In genomic region chr12:123061806-123062205, GRCh38 we compare ENCODE assay signal across 22 cellular contexts.
DNase-seq lines count a peak whose midpoint lies in the region; ATAC-seq and TF ChIP-seq lines count a peak whose summit lies in the region.
"Had no signal": no experiment of that assay in that cellular context is flagged by ENCODE, and none has a peak within 500 bp of the region (broad histone marks: within the 10 kb centered on the region; RNA-seq: fewer than 3 reads in every experiment).

No MANE protein-coding gene starts in this region.

- POLR2A ChIA-PET in activated CD4-positive, alpha-beta T cell treated with anti-CD3 and anti-CD28 coated beads for 36 hours (lab: Charles Lee), result interaction anchor here (0.6 kb wide), 1 partner anchor 16 kb away, joined by 3 read pairs; no protein-coding TSS in a partner anchor

- H3K4me3 ChIP-seq in skeletal muscle tissue (ENCODE audit: low read length in 3 of 3), result no peak overlapping the region
- H3K4me3 ChIP-seq: MG63, skin epidermis, uterus had no signal

- no peak for DNase-seq in activated CD4-positive, alpha-beta T cell treated with anti-CD3 and anti-CD28 coated beads for 36 hours
- DNase-seq in activated CD4-positive, alpha-beta T cell treated with anti-CD3 and anti-CD28 coated beads, Interleukin-2, amount 10 ng/mL, durations not matched to agents 24 days and 14 days, result no peak
- DNase-seq in NCI-H69 (lab: John Stamatoyannopoulos, UW) (peak; percentile 79), glutamatergic neuron (no peak), NCI-H524 treated with DMSO at 0.1 percent for 48 hours (lab: John Stamatoyannopoulos, UW) (no peak), GDM1 (lab: John Stamatoyannopoulos, UW) (no peak), NCI-H187 treated with DMSO at 0.1 percent for 48 hours (lab: John Stamatoyannopoulos, UW) (no peak)
- DNase-seq: activated CD4-positive, alpha-beta T cell treated with anti-CD3 and anti-CD28 coated beads, Interleukin-2, amount 50 U/mL, for 1 hour; activated CD8-positive, alpha-beta memory T cell treated with anti-CD3 and anti-CD28 coated beads, Interleukin-2, amount 50 U/mL, for 4 hours; cerebellar nuclear complex; DMS53; HFFc6; mesendoderm; MG63; NCI-H1436 treated with DMSO at 0.1 percent for 48 hours; stimulated activated CD4-positive, alpha-beta T cell treated with anti-CD3 and anti-CD28 coated beads, Interleukin-2, amount 100 ng/mL, for 48 hours; uterus had no signal

- H3K9me3 ChIP-seq in skeletal muscle tissue (ENCODE audit: control insufficient read depth in 3 of 3, low read length in 3 of 3), result no peaks in the 10 kb centered on the region
- H3K9me3 ChIP-seq: MG63, uterus had no signal

- ATAC-seq in activated CD4-positive, alpha-beta T cell treated with anti-CD3 and anti-CD28 coated beads for 36 hours, result no peak
- ATAC-seq: naive thymus-derived CD8-positive, alpha-beta T cell had no signal

- CTCF ChIA-PET in activated CD4-positive, alpha-beta T cell treated with anti-CD3 and anti-CD28 coated beads for 36 hours (lab: Charles Lee), result interaction anchor here (0.5 to 0.7 kb wide), 2 partner anchors 14 to 87 kb away, joined by 3 to 4 read pairs; no protein-coding TSS in a partner anchor

- H3K4me1 Mint-ChIP-seq in activated CD4-positive, alpha-beta T cell treated with anti-CD3 and anti-CD28 coated beads for 36 hours, result peaks cover 36% of the 10 kb centered on the region
- peaks cover 26% of the 10 kb centered on the region for H3K4me1 Mint-ChIP-seq in activated CD4-positive, alpha-beta T cell treated with anti-CD3 and anti-CD28 coated beads, Interleukin-2, amount 10 ng/mL, durations not matched to agents 24 days and 14 days
- H3K4me1 Mint-ChIP-seq in glutamatergic neuron (ENCODE audit: low read depth, unreplicated experiment), result peaks cover 47% of the 10 kb centered on the region

- peak overlapping the region; percentile 52 to 90 (median 85) for H3K9ac ChIP-seq in skeletal muscle tissue (ENCODE audit: low read depth in 1 of 3, low read length in 3 of 3)
- H3K9ac ChIP-seq: parathyroid adenoma had no signal

- H3K27ac Mint-ChIP-seq in activated CD4-positive, alpha-beta T cell treated with anti-CD3 and anti-CD28 coated beads for 36 hours, result peak overlapping the region; percentile 35
- no peak overlapping the region for H3K27ac Mint-ChIP-seq in activated CD4-positive, alpha-beta T cell treated with anti-CD3 and anti-CD28 coated beads, Interleukin-2, amount 10 ng/mL, durations not matched to agents 24 days and 14 days
- peak overlapping the region; percentile 19 for H3K27ac Mint-ChIP-seq in glutamatergic neuron (ENCODE audit: unreplicated experiment)

- no peaks in the 10 kb centered on the region for H3K27me3 Mint-ChIP-seq in activated CD4-positive, alpha-beta T cell treated with anti-CD3 and anti-CD28 coated beads for 36 hours
- H3K27me3 Mint-ChIP-seq in activated CD4-positive, alpha-beta T cell treated with anti-CD3 and anti-CD28 coated beads, Interleukin-2, amount 10 ng/mL, durations not matched to agents 24 days and 14 days, result no peaks in the 10 kb centered on the region
- H3K27me3 Mint-ChIP-seq in glutamatergic neuron (ENCODE audit: unreplicated experiment), result peaks cover 20% of the 10 kb centered on the region
- H3K27me3 Mint-ChIP-seq: naive thymus-derived CD8-positive, alpha-beta T cell had no signal

- H3K9me3 Mint-ChIP-seq in activated CD4-positive, alpha-beta T cell treated with anti-CD3 and anti-CD28 coated beads for 36 hours (ENCODE audit: low read depth), result no peaks in the 10 kb centered on the region
- no peaks in the 10 kb centered on the region for H3K9me3 Mint-ChIP-seq in activated CD4-positive, alpha-beta T cell treated with anti-CD3 and anti-CD28 coated beads, Interleukin-2, amount 10 ng/mL, durations not matched to agents 24 days and 14 days
- H3K9me3 Mint-ChIP-seq in glutamatergic neuron (ENCODE audit: unreplicated experiment), result peaks cover 11% of the 10 kb centered on the region
- H3K9me3 Mint-ChIP-seq: HFFc6; naive thymus-derived CD8-positive, alpha-beta T cell had no signal

- H3K27me3 ChIP-seq in skeletal muscle tissue (ENCODE audit: control insufficient read depth in 3 of 3, insufficient read depth in 3 of 3, low read length in 3 of 3), result no peaks in the 10 kb centered on the region
- H3K27me3 ChIP-seq: MG63, uterus had no signal

- H3K4me3 Mint-ChIP-seq in activated CD4-positive, alpha-beta T cell treated with anti-CD3 and anti-CD28 coated beads for 36 hours, result no peak overlapping the region
- H3K4me3 Mint-ChIP-seq in activated CD4-positive, alpha-beta T cell treated with anti-CD3 and anti-CD28 coated beads, Interleukin-2, amount 10 ng/mL, durations not matched to agents 24 days and 14 days, result no peak overlapping the region
- H3K4me3 Mint-ChIP-seq in glutamatergic neuron (ENCODE audit: unreplicated experiment), result no peak overlapping the region
- H3K4me3 Mint-ChIP-seq: HFFc6; naive thymus-derived CD8-positive, alpha-beta T cell had no signal

- intact Hi-C loops in activated CD4-positive, alpha-beta T cell treated with anti-CD3 and anti-CD28 coated beads for 36 hours (cut with DNase I, micrococcal nuclease), result no loop called here
- intact Hi-C loops in activated CD4-positive, alpha-beta T cell treated with anti-CD3 and anti-CD28 coated beads, Interleukin-2, amount 10 ng/mL, durations not matched to agents 24 days and 14 days (cut with micrococcal nuclease), result no loop called here

- H3K36me3 Mint-ChIP-seq in activated CD4-positive, alpha-beta T cell treated with anti-CD3 and anti-CD28 coated beads for 36 hours (ENCODE audit: low read depth), result no peaks in the 10 kb centered on the region
- no peaks in the 10 kb centered on the region for H3K36me3 Mint-ChIP-seq in activated CD4-positive, alpha-beta T cell treated with anti-CD3 and anti-CD28 coated beads, Interleukin-2, amount 10 ng/mL, durations not matched to agents 24 days and 14 days (ENCODE audit: low read depth)
- peaks cover 2% of the 10 kb centered on the region for H3K36me3 Mint-ChIP-seq in glutamatergic neuron (ENCODE audit: unreplicated experiment)

- no peaks in the 10 kb centered on the region for H3K36me3 ChIP-seq in skeletal muscle tissue (ENCODE audit: control insufficient read depth in 3 of 3, insufficient read depth in 3 of 3, low read length in 3 of 3)
- H3K36me3 ChIP-seq: MG63, uterus had no signal

- H3K4me1 ChIP-seq in skeletal muscle tissue (ENCODE audit: control insufficient read depth in 3 of 3, insufficient read depth in 3 of 3, low read length in 3 of 3), result peaks cover 73 to 88% (median 85%) of the 10 kb centered on the region in 3 donors

- TF ChIP-seq CTCF in glutamatergic neuron (IDR thresholded peaks at IDR 0.05; ENCODE audit: partially characterized antibody, unreplicated experiment), result no peak

- H3K27ac ChIP-seq in skeletal muscle tissue (ENCODE audit: low read depth, low read length), result peak overlapping the region; percentile 98
- H3K27ac ChIP-seq: HL-60 had no signal
